10 cellular contexts compared by ENCODE assay signal in the genomic region with DNA sequence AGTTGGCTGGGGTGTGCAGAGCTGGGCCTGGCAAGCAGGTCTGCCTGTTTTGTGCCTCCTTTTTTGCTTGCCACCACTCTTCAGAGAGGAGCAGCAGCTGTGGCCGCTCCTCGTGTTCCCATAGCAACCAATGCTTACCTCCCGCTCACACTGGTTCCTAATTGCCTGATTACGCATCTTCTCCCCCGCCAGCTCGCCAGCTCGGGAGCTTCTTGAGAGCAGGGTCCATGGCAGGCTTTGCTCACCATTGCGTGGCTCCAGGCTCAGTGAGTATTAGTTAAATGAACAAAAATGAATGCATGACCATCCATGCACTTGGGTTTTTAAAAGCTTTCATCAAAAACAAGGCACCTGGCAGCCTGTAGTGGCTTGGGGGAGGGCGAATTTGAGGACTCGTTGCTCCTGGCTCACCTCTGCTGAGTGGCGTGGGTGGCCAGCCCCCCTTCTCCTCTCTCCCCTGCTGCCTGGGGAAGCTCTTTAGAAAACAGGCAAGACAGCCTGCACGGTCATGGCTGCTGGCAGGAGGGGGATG. TPM values are rescaled to one million over a fixed set of nuclear protein-coding genes. Genes with fewer than 3 reads are reported as not detected.
DNase-seq lines count a peak whose midpoint lies in the region; ATAC-seq and TF ChIP-seq lines count a peak whose summit lies in the region.
"Had no signal": no experiment of that assay in that cellular context is flagged by ENCODE, and none has a peak within 500 bp of the region (broad histone marks: within the 10 kb centered on the region; RNA-seq: fewer than 3 reads in every experiment).

No MANE protein-coding gene starts in this region.

- H3K27me3 Mint-ChIP-seq in brain (peaks cover 10% of the 10 kb centered on the region), nephron progenitor cell (ENCODE audit: low read depth, poor library complexity) (peaks cover 17% of the 10 kb centered on the region)
- H3K27me3 Mint-ChIP-seq in activated CD8-positive, alpha-beta T cell treated with anti-CD3 and anti-CD28 coated beads, Interleukin-2, amount 10 ng/mL, durations not matched to agents 7 days and 5 days (ENCODE audit: low read depth): peaks cover 12% of the 10 kb centered on the region

- TF ChIP-seq CTCF in brain (conservative IDR thresholded peaks at IDR 0.05) (no peak), nephron progenitor cell (IDR thresholded peaks at IDR 0.05) (no peak)

- H3K4me3 Mint-ChIP-seq in brain (peak overlapping the region; percentile 41 to 81 (median 76)), nephron progenitor cell (no peak overlapping the region)
- no peak overlapping the region for H3K4me3 Mint-ChIP-seq in activated CD8-positive, alpha-beta T cell treated with anti-CD3 and anti-CD28 coated beads, Interleukin-2, amount 10 ng/mL, durations not matched to agents 7 days and 5 days
- H3K4me3 Mint-ChIP-seq: activated naive CD4-positive, alpha-beta T cell treated with anti-CD3 and anti-CD28 coated beads for 36 hours had no signal

- DNase-seq in G401 (ENCODE audit: low spot score): peak; percentile 69
- peak; percentile 88 for DNase-seq in NCI-H2171 treated with DMSO at 0.1 percent for 48 hours (lab: John Stamatoyannopoulos, UW)
- DNase-seq in nephron progenitor cell: peak; percentile 39
- no peak for DNase-seq in stimulated activated CD4-positive, alpha-beta T cell treated with anti-CD3 and anti-CD28 coated beads, Interleukin-4, amount 100 ng/mL, for 24 hours
- DNase-seq in activated CD8-positive, alpha-beta T cell treated with anti-CD3 and anti-CD28 coated beads, Interleukin-2, amount 10 ng/mL, durations not matched to agents 7 days and 5 days: no peak
- DNase-seq in effector CD8-positive, alpha-beta T cell (lab: John Stamatoyannopoulos, UW): no peak
- DNase-seq: activated naive CD4-positive, alpha-beta T cell treated with anti-CD3 and anti-CD28 coated beads for 36 hours; transverse colon had no signal

- POLR2A ChIA-PET in activated CD8-positive, alpha-beta T cell treated with anti-CD3 and anti-CD28 coated beads, Interleukin-2, amount 10 ng/mL, durations not matched to agents 7 days and 5 days (lab: Charles Lee): no interaction called here

- in situ Hi-C loops in G401 (cut with HindIII; ENCODE audit: low sequenced_read_pairs): no loop called here

- H3K4me1 Mint-ChIP-seq in brain: peaks cover 60% of the 10 kb centered on the region
- H3K4me1 Mint-ChIP-seq in nephron progenitor cell: peaks cover 56% of the 10 kb centered on the region
- no peaks in the 10 kb centered on the region for H3K4me1 Mint-ChIP-seq in activated CD8-positive, alpha-beta T cell treated with anti-CD3 and anti-CD28 coated beads, Interleukin-2, amount 10 ng/mL, durations not matched to agents 7 days and 5 days (ENCODE audit: low read depth)

- H3K27ac Mint-ChIP-seq in brain (peak overlapping the region; percentile 85 to 99 (median 98)), nephron progenitor cell (no peak overlapping the region)
- no peak overlapping the region for H3K27ac Mint-ChIP-seq in activated CD8-positive, alpha-beta T cell treated with anti-CD3 and anti-CD28 coated beads, Interleukin-2, amount 10 ng/mL, durations not matched to agents 7 days and 5 days
- H3K27ac Mint-ChIP-seq: activated naive CD4-positive, alpha-beta T cell treated with anti-CD3 and anti-CD28 coated beads for 36 hours had no signal

- CTCF ChIA-PET in activated CD8-positive, alpha-beta T cell treated with anti-CD3 and anti-CD28 coated beads, Interleukin-2, amount 10 ng/mL, durations not matched to agents 7 days and 5 days (lab: Charles Lee): no interaction called here

- H3K36me3 Mint-ChIP-seq in brain (no peaks in the 10 kb centered on the region), nephron progenitor cell (ENCODE audit: low read depth) (no peaks in the 10 kb centered on the region)
- no peaks in the 10 kb centered on the region for H3K36me3 Mint-ChIP-seq in activated CD8-positive, alpha-beta T cell treated with anti-CD3 and anti-CD28 coated beads, Interleukin-2, amount 10 ng/mL, durations not matched to agents 7 days and 5 days (ENCODE audit: low read depth)

- H3K9me3 Mint-ChIP-seq in brain: peaks cover 0 to 7% (median 2%) of the 10 kb centered on the region in 5 experiments
- H3K9me3 Mint-ChIP-seq in nephron progenitor cell: peaks cover 61% of the 10 kb centered on the region
- H3K9me3 Mint-ChIP-seq in activated CD8-positive, alpha-beta T cell treated with anti-CD3 and anti-CD28 coated beads, Interleukin-2, amount 10 ng/mL, durations not matched to agents 7 days and 5 days (ENCODE audit: insufficient read depth): no peaks in the 10 kb centered on the region
- H3K9me3 Mint-ChIP-seq: activated naive CD4-positive, alpha-beta T cell treated with anti-CD3 and anti-CD28 coated beads for 36 hours had no signal

- no peak for ATAC-seq in GM18870 (IDR thresholded peaks at IDR 0.05; ENCODE audit: unreplicated experiment)
- no peak for ATAC-seq in activated CD8-positive, alpha-beta T cell treated with anti-CD3 and anti-CD28 coated beads, Interleukin-2, amount 10 ng/mL, durations not matched to agents 7 days and 5 days

RNA-seq across cellular contexts. Expression of a gene that starts 14.2 kb away (rescaled TPM):
- 5.3 and 8.1 TPM in 2 replicates for total RNA-seq in G401 (2014; rRNA removed; shearing (Covaris generic))
- 105 TPM for polyA plus RNA-seq in brain (ENCODE audit: insufficient read depth, low read depth, low replicate concordance)
- 10 to 100 TPM; 14.1 to 18.9 TPM for total RNA-seq in activated CD8-positive, alpha-beta T cell treated with anti-CD3 and anti-CD28 coated beads, Interleukin-2, amount 10 ng/mL, durations not matched to agents 7 days and 5 days

Comparison
In these comparisons a context has a peak if more than half of its experiments do, and no peak if none do; other contexts are left out.
1. DNase-seq: peak in G401 (single experiment), NCI-H2171 treated with DMSO at 0.1 percent for 48 hours (single experiment) and nephron progenitor cell (single experiment); none in stimulated activated CD4-positive, alpha-beta T cell treated with anti-CD3 and anti-CD28 coated beads, Interleukin-4, amount 100 ng/mL, for 24 hours (single experiment), activated CD8-positive, alpha-beta T cell treated with anti-CD3 and anti-CD28 coated beads, Interleukin-2, amount 10 ng/mL, durations not matched to agents 7 days and 5 days (single experiment) and effector CD8-positive, alpha-beta T cell (single experiment).
2. H3K27ac Mint-ChIP-seq: peak in brain (5 of 5); none in nephron progenitor cell (single experiment) and activated CD8-positive, alpha-beta T cell treated with anti-CD3 and anti-CD28 coated beads, Interleukin-2, amount 10 ng/mL, durations not matched to agents 7 days and 5 days (single experiment).
3. H3K4me3 Mint-ChIP-seq: peak in brain (5 of 5); none in nephron progenitor cell (single experiment) and activated CD8-positive, alpha-beta T cell treated with anti-CD3 and anti-CD28 coated beads, Interleukin-2, amount 10 ng/mL, durations not matched to agents 7 days and 5 days (single experiment).